In genomic region chr9:18684608-18685317, GRCh38 we compare ENCODE assay signal across 29 cellular contexts.
DNase-seq lines count a peak whose midpoint lies in the region; ATAC-seq, FAIRE-seq and TF ChIP-seq lines count a peak whose summit lies in the region.
"Had no signal": no experiment of that assay in that cellular context is flagged by ENCODE, and none has a peak within 500 bp of the region (broad histone marks: within the 10 kb centered on the region; RNA-seq: fewer than 3 reads in every experiment).

No MANE protein-coding gene starts in this region.

- ATAC-seq in HepG2 (no peak), right lobe of liver (peak; percentile 96 to 99 (median 98))
- ATAC-seq: activated CD8-positive, alpha-beta memory T cell treated with anti-CD3 and anti-CD28 coated beads, Interleukin-2, amount 10 ng/mL, durations not matched to agents 7 days and 5 days; activated T-cell treated with anti-CD3 and anti-CD28 coated beads, Interleukin-2, amount 50 U/mL, for 72 hours; naive thymus-derived CD4-positive, alpha-beta T cell; SK-N-SH treated with all-trans-retinoic acid at 6 μM for 48 hours; stimulated activated naive CD8-positive, alpha-beta T cell treated with anti-CD3 and anti-CD28 coated beads, Interleukin-15, amount 100 ng/mL, for 72 hours had no signal

- H2AFZ ChIP-seq in HepG2 (ENCODE audit: low read length) = no peak overlapping the region

- WGBS in liver = 53% methylated on average over 5 of the region's 5 CpGs
- WGBS in HepG2 (ENCODE audit: low lambda C conversion rate) = 21% methylated on average over 5 of the region's 5 CpGs
- WGBS in right lobe of liver (ENCODE audit: insufficient coverage, low coverage, low lambda C conversion rate, missing lambda C conversion rate) = 44% methylated on average over 5 of the region's 5 CpGs
- 37 to 63% (median 56%) methylated on average over 5 of the region's 5 CpGs for WGBS in small intestine, 3 donors

- TF ChIP-seq EP300 in HepG2 (IDR thresholded peaks at IDR 0.05; ENCODE audit: low read depth in 2 of 2, low read length in 2 of 2) (no peak), HepG2 (CRISPR knock-in tag; IDR thresholded peaks at IDR 0.05; ENCODE audit: borderline replicate concordance) (no peak)

- no peak overlapping the region for H3K4me3 ChIP-seq in liver (ENCODE audit: low read depth in 1 of 3, low read length in 3 of 3)
- H3K4me3 ChIP-seq in HepG2 (replicated peaks in 1 of 3; ENCODE audit: insufficient read depth in 1 of 3, low read depth in 2 of 3, low read length in 3 of 3) = no peak overlapping the region
- no peak overlapping the region for H3K4me3 ChIP-seq in right lobe of liver
- H3K4me3 ChIP-seq in small intestine (ENCODE audit: low read depth in 1 of 2, low read length in 2 of 2) = no peak overlapping the region

- intact Hi-C loops in HepG2 (cut with micrococcal nuclease; ENCODE audit: unreplicated experiment) = no loop called here
- intact Hi-C loops in right lobe of liver (cut with DNase I) = no loop called here

- DNase-seq in HepG2 (ENCODE audit: low spot score) (no peak), right lobe of liver (peak; percentile 25 to 77 (median 69)), small intestine (peak; percentile 15), NCI-H1436 treated with DMSO at 0.1 percent for 48 hours (lab: John Stamatoyannopoulos, UW) (no peak), NCI-H774 (lab: John Stamatoyannopoulos, UW) (no peak), NCI-H526 treated with DMSO at 0.1 percent for 48 hours (lab: John Stamatoyannopoulos, UW) (no peak)
- no peak for DNase-seq in activated naive CD4-positive, alpha-beta T cell treated with anti-CD3 and anti-CD28 coated beads, Interleukin-2, amount 50 U/mL, for 16 hours
- DNase-seq: activated CD4-positive, alpha-beta T cell treated with anti-CD3 and anti-CD28 coated beads, Interleukin-2, amount 10 ng/mL, durations not matched to agents 7 days and 5 days; activated CD8-positive, alpha-beta memory T cell treated with anti-CD3 and anti-CD28 coated beads, Interleukin-2, amount 10 ng/mL, durations not matched to agents 7 days and 5 days; activated naive CD4-positive, alpha-beta T cell treated with anti-CD3 and anti-CD28 coated beads for 36 hours; activated T-cell treated with anti-CD3 and anti-CD28 coated beads, Interleukin-2, amount 50 U/mL, for 72 hours; amniotic stem cell; BE2C; Kasumi-1; kidney; mesendoderm; naive thymus-derived CD4-positive, alpha-beta T cell; NCI-H187; NCI-H2171 treated with DMSO at 0.1 percent for 48 hours; NCI-H526; stimulated activated naive CD8-positive, alpha-beta T cell treated with anti-CD3 and anti-CD28 coated beads, Interleukin-15, amount 100 ng/mL, for 72 hours; T-helper 2 cell; WERI-Rb-1 had no signal

- H3K9ac ChIP-seq in liver (ENCODE audit: low read depth in 1 of 2, low read length in 2 of 2) = no peak overlapping the region
- no peak overlapping the region for H3K9ac ChIP-seq in HepG2 (ENCODE audit: insufficient read depth, low read depth, low read length)

- H3K27ac ChIP-seq in liver (ENCODE audit: low read depth in 1 of 2, low read length in 2 of 2) = peak overlapping the region; percentile 2 to 57
- no peak overlapping the region for H3K27ac ChIP-seq in HepG2 (ENCODE audit: extremely low read length, insufficient read depth, low read length)
- peak overlapping the region in 1 of 3 donors; percentile 57 for H3K27ac ChIP-seq in right lobe of liver
- H3K27ac ChIP-seq in small intestine (ENCODE audit: low read depth in 1 of 2, low read length in 1 of 2) = no peak overlapping the region
- H3K27ac ChIP-seq: RWPE1, WERI-Rb-1 had no signal

- H3K4me2 ChIP-seq in HepG2 (ENCODE audit: low read depth, low read length) = no peak overlapping the region

- BruUV-seq in HepG2 (replicated peaks; lab: Mats Ljungman, UMichigan) = no TSS peak

- H3K9me3 ChIP-seq in liver (ENCODE audit: control insufficient read depth in 4 of 4, low read length in 3 of 4) (no peaks in the 10 kb centered on the region), HepG2 (ENCODE audit: low read length) (no peaks in the 10 kb centered on the region), right lobe of liver (no peaks in the 10 kb centered on the region), small intestine (ENCODE audit: control insufficient read depth, low read depth) (no peaks in the 10 kb centered on the region)
- H3K9me3 ChIP-seq: BE2C had no signal

- CTCF ChIA-PET in HepG2 (lab: Yijun Ruan, JAX; ENCODE audit: low intra/inter-chr PET ratio, low total read pairs) = no interaction called here

- TF ChIP-seq POLR2A in HepG2 (IDR thresholded peaks at IDR 0.05; ENCODE audit: insufficient read depth in 1 of 2, low read depth in 2 of 2, low read length in 2 of 2) = no peak
- TF ChIP-seq POLR2A in right lobe of liver (IDR thresholded peaks at IDR 0.05) = no peak

- no peaks in the 10 kb centered on the region for H4K20me1 ChIP-seq in HepG2 (ENCODE audit: insufficient read depth, low read length)

- H3K27me3 ChIP-seq in liver (ENCODE audit: control insufficient read depth in 4 of 4, insufficient read depth in 4 of 4, low read length in 3 of 4) (no peaks in the 10 kb centered on the region), HepG2 (ENCODE audit: control insufficient read depth in 1 of 2, insufficient read depth in 2 of 2, low read length in 2 of 2) (no peaks in the 10 kb centered on the region), right lobe of liver (no peaks in the 10 kb centered on the region), small intestine (ENCODE audit: control insufficient read depth in 2 of 2, insufficient read depth in 2 of 2, low read length in 2 of 2) (no peaks in the 10 kb centered on the region)
- H3K27me3 ChIP-seq: BE2C had no signal

- TF ChIP-seq CTCF in liver (IDR thresholded peaks at IDR 0.05; ENCODE audit: low read depth, low read length, missing input control) (no peak), HepG2 (CRISPR knock-in tag; IDR thresholded peaks at IDR 0.05) (no peak), right lobe of liver (IDR thresholded peaks at IDR 0.05) (no peak)

- no peaks in the 10 kb centered on the region for H3K79me2 ChIP-seq in HepG2 (ENCODE audit: insufficient read depth, low read length)

- in situ Hi-C loops in HepG2 (cut with HindIII; ENCODE audit: extremely low pct_ligation_motif_present, low pct_unique_long_range_greater_than_20kb) = no loop called here

- POLR2A ChIA-PET in HepG2 (lab: Yijun Ruan, JAX) = no interaction called here

- H3K4me1 ChIP-seq in liver (ENCODE audit: control insufficient read depth in 4 of 4, insufficient read depth in 4 of 4, low read length in 3 of 4) (peaks cover 0 to 18% (median 14%) of the 10 kb centered on the region in 4 donors), HepG2 (ENCODE audit: insufficient read depth, low read length) (no peaks in the 10 kb centered on the region), right lobe of liver (peaks cover 0 to 14% (median 4%) of the 10 kb centered on the region in 4 donors), small intestine (ENCODE audit: control insufficient read depth in 2 of 2, insufficient read depth in 1 of 2, low read depth in 1 of 2, low read length in 1 of 2) (no peaks in the 10 kb centered on the region)
- H3K4me1 ChIP-seq: BE2C had no signal

- FAIRE-seq in HepG2 (lab: Jason Lieb, UNC) = no peak
- no peak for FAIRE-seq in small intestine (lab: Jason Lieb, UNC)
- FAIRE-seq: bronchial epithelial cell, endometrium, kidney, urothelium cell line had no signal

- TF ChIP-seq RAD21 in liver (IDR thresholded peaks at IDR 0.05) (peak; percentile 53 to 55), HepG2 (CRISPR knock-in tag; IDR thresholded peaks at IDR 0.05) (no peak)

- H3K36me3 ChIP-seq in liver (ENCODE audit: control insufficient read depth in 4 of 4, insufficient read depth in 3 of 4, low read depth in 1 of 4, low read length in 3 of 4) (no peaks in the 10 kb centered on the region), HepG2 (replicated peaks in 1 of 2; ENCODE audit: control insufficient read depth in 1 of 2, insufficient read depth in 2 of 2, low read length in 2 of 2) (no peaks in the 10 kb centered on the region), right lobe of liver (no peaks in the 10 kb centered on the region), small intestine (ENCODE audit: control insufficient read depth in 2 of 2, insufficient read depth in 2 of 2, low read length in 2 of 2) (no peaks in the 10 kb centered on the region)
- H3K36me3 ChIP-seq: BE2C, WERI-Rb-1 had no signal

TF ChIP-seq in liver, 16 proteins besides CTCF, POLR2A, EP300 and RAD21 (continues in another document):
- TF ChIP-seq ATF3 (IDR thresholded peaks at IDR 0.05) (peak; percentile 27), HNF4G (IDR thresholded peaks at IDR 0.05) (peak; percentile 65)

TF ChIP-seq in HepG2, 621 proteins besides CTCF, POLR2A, EP300 and RAD21:
- TF ChIP-seq MTF2 (CRISPR knock-in tag; IDR thresholded peaks at IDR 0.05; ENCODE audit: borderline replicate concordance) (no peak), ZSCAN5A (CRISPR knock-in tag; IDR thresholded peaks at IDR 0.05; ENCODE audit: borderline replicate concordance) (no peak), MXD4 (CRISPR knock-in tag; IDR thresholded peaks at IDR 0.05) (no peak), ARNT (IDR thresholded peaks at IDR 0.05) (no peak), ZNF713 (CRISPR knock-in tag; IDR thresholded peaks at IDR 0.05) (no peak), ZFP41 (CRISPR knock-in tag; IDR thresholded peaks at IDR 0.05; ENCODE audit: borderline replicate concordance) (no peak)

Comparison
In these comparisons a context has a peak if more than half of its experiments do, and no peak if none do; other contexts are left out.
1. H3K27ac ChIP-seq: peak in liver (2 of 2); none in HepG2 (single experiment) and small intestine (0 of 2).
2. DNase-seq: peak in right lobe of liver (3 of 3) and small intestine (single experiment); none in HepG2 (single experiment), NCI-H1436 treated with DMSO at 0.1 percent for 48 hours (single experiment), NCI-H774 (single experiment), activated naive CD4-positive, alpha-beta T cell treated with anti-CD3 and anti-CD28 coated beads, Interleukin-2, amount 50 U/mL, for 16 hours (single experiment) and NCI-H526 treated with DMSO at 0.1 percent for 48 hours (single experiment).